In genomic region chr14:68604822-68605221, GRCh38 we compare ENCODE assay signal across 30 cellular contexts.
"Had no signal": no experiment of that assay in that cellular context is flagged by ENCODE, and none has a peak within 500 bp of the region (broad histone marks: within the 10 kb centered on the region; RNA-seq: fewer than 3 reads in every experiment).

No MANE protein-coding gene starts in this region.

- H3K9ac ChIP-seq: SK-N-SH had no signal

- DNase-seq: activated CD4-positive, alpha-beta memory T cell treated with anti-CD3 and anti-CD28 coated beads for 36 hours; activated CD4-positive, alpha-beta T cell treated with anti-CD3 and anti-CD28 coated beads for 36 hours; activated CD4-positive, alpha-beta T cell treated with anti-CD3 and anti-CD28 coated beads, Interleukin-2, amount 50 U/mL, for 1 hour; activated CD8-positive, alpha-beta memory T cell treated with anti-CD3 and anti-CD28 coated beads, Interleukin-2, amount 50 U/mL, for 4 hours; activated gamma-delta T cell treated with Interleukin-2 at 50 U/mL for 16 hours; activated naive CD4-positive, alpha-beta T cell treated with anti-CD3 and anti-CD28 coated beads for 36 hours; activated T-cell treated with anti-CD3 and anti-CD28 coated beads for 4 hours; activated T-cell treated with anti-CD3 and anti-CD28 coated beads, Interleukin-2, amount 50 U/mL, for 4 hours; adrenal gland; body of pancreas; Karpas-422; KBM-7; NCI-H1105; NCI-H1417 treated with DMSO at 0.1 percent for 48 hours; NCI-H187 treated with DMSO at 0.1 percent for 48 hours; NCI-H2081; NCI-H2171 treated with DMSO at 0.1 percent for 48 hours; NCI-H2227 treated with DMSO at 0.1 percent for 48 hours; NCI-H446; NCI-H510A treated with DMSO at 0.1 percent for 48 hours; NCI-H526 treated with DMSO at 0.1 percent for 48 hours; NCI-H774; SHP77 treated with DMSO at 0.1 percent for 48 hours; SK-N-SH had no signal

- H3K36me3 ChIP-seq: adrenal gland, breast epithelium, SJSA1 had no signal

- H3K4me3 ChIP-seq: adrenal gland, body of pancreas, breast epithelium, SJSA1 had no signal

- H3K4me2 ChIP-seq: SK-N-SH had no signal

- H3K9me2 ChIP-seq: SK-N-SH had no signal

- H3K27me3 ChIP-seq: adrenal gland, body of pancreas, breast epithelium, SJSA1 had no signal

- H3K9me3 ChIP-seq: adrenal gland, body of pancreas, SK-N-SH had no signal

- ATAC-seq: activated CD4-positive, alpha-beta T cell treated with anti-CD3 and anti-CD28 coated beads for 36 hours; activated CD4-positive, CD25-positive, alpha-beta regulatory T cell treated with anti-CD3 and anti-CD28 coated beads, Interleukin-2, amount 50 U/mL, for 24 hours; activated naive CD4-positive, alpha-beta T cell treated with anti-CD3 and anti-CD28 coated beads, Interleukin-2, amount 50 U/mL, for 72 hours; activated T-cell treated with anti-CD3 and anti-CD28 coated beads, Interleukin-2, amount 50 U/mL, for 4 hours; body of pancreas; Panc1; WTC11 had no signal

- H3K27ac ChIP-seq: adrenal gland, body of pancreas, breast epithelium, SJSA1 had no signal
